In genomic region chr14:30608533-30609006, GRCh38 we compare ENCODE assay signal across 10 cellular contexts. TPM values are rescaled to one million over a fixed set of nuclear protein-coding genes. Genes with fewer than 3 reads are reported as not detected.
DNase-seq lines count a peak whose midpoint lies in the region; FAIRE-seq and TF ChIP-seq lines count a peak whose summit lies in the region.
"Had no signal": no experiment of that assay in that cellular context is flagged by ENCODE, and none has a peak within 500 bp of the region (broad histone marks: within the 10 kb centered on the region; RNA-seq: fewer than 3 reads in every experiment).

No MANE protein-coding gene starts in this region.

- H3K9me3 ChIP-seq in endodermal cell (ENCODE audit: control insufficient read depth, low read length) (no peaks in the 10 kb centered on the region), kidney (ENCODE audit: control insufficient read depth in 1 of 2, low read length in 2 of 2) (no peaks in the 10 kb centered on the region)
- H3K9me3 ChIP-seq: SJCRH30 had no signal

- no peak for TF ChIP-seq CTCF in endodermal cell (conservative IDR thresholded peaks at IDR 0.05)
- TF ChIP-seq CTCF in osteocyte (IDR thresholded peaks at IDR 0.05) = peak; percentile 10
- no peak for TF ChIP-seq CTCF in kidney (IDR thresholded peaks at IDR 0.05; ENCODE audit: borderline replicate concordance, extremely low read depth, insufficient read depth)

- H3K9me3 Mint-ChIP-seq in endodermal cell (no peaks in the 10 kb centered on the region), osteocyte (ENCODE audit: unreplicated experiment) (no peaks in the 10 kb centered on the region)
- H3K9me3 Mint-ChIP-seq: immature natural killer cell had no signal

- no peaks in the 10 kb centered on the region for H3K4me1 ChIP-seq in endodermal cell (ENCODE audit: control insufficient read depth, insufficient read depth, low read length)
- H3K4me1 ChIP-seq in kidney (ENCODE audit: control insufficient read depth in 1 of 2, insufficient read depth in 1 of 2, low read depth in 1 of 2, low read length in 2 of 2) = peaks cover 0 to 2% of the 10 kb centered on the region in 2 donors

- H3K4me3 ChIP-seq in endodermal cell (ENCODE audit: low read length) = no peak overlapping the region
- H3K4me3 ChIP-seq in kidney (ENCODE audit: low read length in 2 of 2) = no peak overlapping the region
- H3K4me3 ChIP-seq: SJCRH30 had no signal

- H3K4me1 Mint-ChIP-seq in endodermal cell = no peaks in the 10 kb centered on the region
- H3K4me1 Mint-ChIP-seq in osteocyte (ENCODE audit: unreplicated experiment) = peaks cover 25% of the 10 kb centered on the region
- H3K4me1 Mint-ChIP-seq: immature natural killer cell had no signal

- H3K27me3 Mint-ChIP-seq in endodermal cell (ENCODE audit: insufficient read depth) = no peaks in the 10 kb centered on the region
- no peaks in the 10 kb centered on the region for H3K27me3 Mint-ChIP-seq in osteocyte (ENCODE audit: unreplicated experiment)

- peak overlapping the region; percentile 36 for H3K27ac Mint-ChIP-seq in endodermal cell
- peak overlapping the region; percentile 61 for H3K27ac Mint-ChIP-seq in osteocyte (ENCODE audit: unreplicated experiment)

- no peak for FAIRE-seq in kidney (lab: Jason Lieb, UNC)

- H3K36me3 Mint-ChIP-seq in endodermal cell (ENCODE audit: low read depth) = peaks cover 36% of the 10 kb centered on the region
- peaks cover 18% of the 10 kb centered on the region for H3K36me3 Mint-ChIP-seq in osteocyte (ENCODE audit: unreplicated experiment)

- H3K27ac ChIP-seq in endodermal cell (ENCODE audit: low read depth, low read length) (no peak overlapping the region), substantia nigra (ENCODE audit: low read depth, low read length, poor library complexity, severe bottlenecking) (no peak overlapping the region), kidney (ENCODE audit: low read depth in 2 of 2, low read length in 2 of 2) (no peak overlapping the region)
- H3K27ac ChIP-seq: SJCRH30 had no signal

- 80 to 93% methylated on average over 2 to 5 of the region's 5 CpGs for WGBS in endodermal cell (ENCODE audit: insufficient coverage in 1 of 2, insufficient read length in 1 of 2), 2 experiments

- intact Hi-C loops in kidney (cut with DNase I) = no loop called here

- H3K27me3 ChIP-seq in endodermal cell (ENCODE audit: control insufficient read depth, insufficient read depth, low read length, poor library complexity, severe bottlenecking) = no peaks in the 10 kb centered on the region
- H3K27me3 ChIP-seq: SJCRH30 had no signal

- H3K4me3 Mint-ChIP-seq in endodermal cell (no peak overlapping the region), osteocyte (ENCODE audit: unreplicated experiment) (no peak overlapping the region)
- H3K4me3 Mint-ChIP-seq: immature natural killer cell had no signal

- peak; percentile 70 for DNase-seq in EL
- DNase-seq in NCI-H69 (lab: John Stamatoyannopoulos, UW) = peak; percentile 95
- no peak for DNase-seq in endodermal cell
- DNase-seq in osteocyte (ENCODE audit: extremely low spot score, unreplicated experiment) = no peak
- no peak for DNase-seq in substantia nigra (lab: John Stamatoyannopoulos, UW)
- no peak for DNase-seq in kidney
- DNase-seq in NOMO-1 treated with DMSO at 0.1 percent for 48 hours (lab: John Stamatoyannopoulos, UW; ENCODE audit: unreplicated experiment) = no peak
- no peak for DNase-seq in activated gamma-delta T cell (lab: John Stamatoyannopoulos, UW)
- DNase-seq: immature natural killer cell had no signal

- H3K9ac ChIP-seq in endodermal cell (ENCODE audit: extremely low read depth, low read length, poor library complexity, severe bottlenecking) = no peak overlapping the region
- no peak overlapping the region for H3K9ac ChIP-seq in kidney (ENCODE audit: low read length in 2 of 2)

- peaks cover 81% of the 10 kb centered on the region for H3K36me3 ChIP-seq in endodermal cell (ENCODE audit: control insufficient read depth, insufficient read depth, low read length)
- no peaks in the 10 kb centered on the region for H3K36me3 ChIP-seq in kidney (ENCODE audit: control insufficient read depth in 1 of 2, insufficient read depth in 2 of 2, low read length in 2 of 2)
- H3K36me3 ChIP-seq: SJCRH30 had no signal

RNA-seq across cellular contexts. Expression of gene SCFD1, which starts 13.5 kb away (rescaled TPM):
- total RNA-seq in endodermal cell = 10 to 100 TPM; 82.4 to 98.4 TPM
- polyA plus RNA-seq in endodermal cell (2013, experiment 1 of 2) = 54.8 TPM
- 53.3 TPM for polyA plus RNA-seq in endodermal cell (2013, experiment 2 of 2)
- 90.9 and 107 TPM in 2 replicates for total RNA-seq in osteocyte
- 74.4 TPM for total RNA-seq in kidney
- 52.0 TPM for polyA plus RNA-seq in kidney (ENCODE audit: insufficient read depth, low read depth, low replicate concordance)

RNA-seq across cellular contexts. Expression of gene G2E3, which starts 49.6 kb away (rescaled TPM):
- 10 to 100 TPM; 44.8 to 80.1 TPM for total RNA-seq in endodermal cell
- 48.9 TPM for polyA plus RNA-seq in endodermal cell (2013, experiment 1 of 2)
- 48.8 TPM for polyA plus RNA-seq in endodermal cell (2013, experiment 2 of 2)
- total RNA-seq in osteocyte = 21.3 and 24.7 TPM in 2 replicates
- 20.5 TPM for total RNA-seq in kidney
- polyA plus RNA-seq in kidney (ENCODE audit: insufficient read depth, low read depth, low replicate concordance) = 4.4 TPM

Comparison
In these comparisons a context has a peak if more than half of its experiments do, and no peak if none do; other contexts are left out.
1. DNase-seq: peak in EL (single experiment) and NCI-H69 (single experiment); none in endodermal cell (single experiment), osteocyte (single experiment), substantia nigra (0 of 49), kidney (single experiment), NOMO-1 treated with DMSO at 0.1 percent for 48 hours (single experiment) and activated gamma-delta T cell (single experiment).